In the genomic region with DNA sequence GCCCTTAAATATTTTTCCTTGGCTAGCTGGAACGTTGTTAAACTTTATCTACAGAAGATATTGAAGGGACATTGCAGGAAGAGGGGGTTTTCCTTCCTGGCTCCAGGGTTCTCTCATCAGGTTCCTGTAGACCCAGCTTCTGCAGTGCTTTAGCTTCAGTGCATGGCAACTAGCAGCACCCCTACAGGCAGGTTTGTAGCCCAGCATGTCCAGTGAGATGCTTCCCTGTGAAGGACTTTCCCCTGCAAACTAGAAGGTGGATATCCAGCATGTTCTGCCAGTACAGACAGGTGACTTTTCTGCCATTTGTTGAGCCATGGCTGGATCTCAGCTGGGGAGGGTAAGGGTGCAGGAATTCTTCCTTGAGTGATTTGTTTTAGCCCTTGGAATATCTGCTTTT, we compare ENCODE assay signal across 12 cellular contexts. TPM values are rescaled to one million over a fixed set of nuclear protein-coding genes. Genes with fewer than 3 reads are reported as not detected.
DNase-seq lines count a peak whose midpoint lies in the region; ATAC-seq and TF ChIP-seq lines count a peak whose summit lies in the region.
"Had no signal": no experiment of that assay in that cellular context is flagged by ENCODE, and none has a peak within 500 bp of the region (broad histone marks: within the 10 kb centered on the region; RNA-seq: fewer than 3 reads in every experiment).

No MANE protein-coding gene starts in this region.

- H2AFZ ChIP-seq in GM23248 (no peak overlapping the region), PC-3 (ENCODE audit: low read length) (no peak overlapping the region)

- no TSS peak for BruUV-seq in PC-3 (replicated peaks; lab: Mats Ljungman, UMichigan)

- H3K36me3 ChIP-seq in GM23248 (ENCODE audit: low read depth) (no peaks in the 10 kb centered on the region), PC-3 (ENCODE audit: low read depth, low read length) (no peaks in the 10 kb centered on the region)
- H3K36me3 ChIP-seq: esophagus squamous epithelium had no signal

- no peaks in the 10 kb centered on the region for H3K9me2 ChIP-seq in GM23248 (ENCODE audit: insufficient read depth)
- H3K9me2 ChIP-seq in PC-3 (replicated peaks; ENCODE audit: low read length) = no peaks in the 10 kb centered on the region

- no peaks in the 10 kb centered on the region for H3K79me2 ChIP-seq in GM23248 (ENCODE audit: insufficient read depth)
- 0 out of 2 replicates have a peak, but pooled peaks cover 6% of the 10 kb centered on the region for H3K79me2 ChIP-seq in PC-3 (ENCODE audit: low read length)

- H3K9ac ChIP-seq in GM23248 (no peak overlapping the region), PC-3 (ENCODE audit: low read length) (no peak overlapping the region)

- H3K4me2 ChIP-seq in GM23248 (ENCODE audit: unreplicated experiment) (no peak overlapping the region), PC-3 (ENCODE audit: low read length) (no peak overlapping the region)

- H3K27me3 ChIP-seq in GM23248 (replicated peaks; ENCODE audit: insufficient read depth) = peaks cover 6% of the 10 kb centered on the region; the same call in 1 of the 2 replicates
- no peaks in the 10 kb centered on the region for H3K27me3 ChIP-seq in PC-3 (ENCODE audit: low read length)
- H3K27me3 ChIP-seq: esophagus squamous epithelium had no signal

- CTCF ChIA-PET in PC-3 (lab: Charles Lee) = interaction anchor here (1.0 kb wide), 1 partner anchor 82 kb away, joined by 5 read pairs; a partner anchor contains a TSS

- H4K20me1 ChIP-seq in GM23248 (ENCODE audit: insufficient read depth) (no peaks in the 10 kb centered on the region), PC-3 (ENCODE audit: low read length) (no peaks in the 10 kb centered on the region)

- ATAC-seq in PC-3 (peak; percentile 54; the same call in 1 of the 2 replicates), GM18907 (IDR thresholded peaks at IDR 0.05; ENCODE audit: unreplicated experiment) (no peak)

- no peaks in the 10 kb centered on the region for H3F3A ChIP-seq in GM23248 (ENCODE audit: insufficient read depth)
- no peaks in the 10 kb centered on the region for H3F3A ChIP-seq in PC-3 (ENCODE audit: low read length, unreplicated experiment)

- H3K4me1 ChIP-seq in GM23248 (ENCODE audit: insufficient read depth) = no peaks in the 10 kb centered on the region
- H3K4me1 ChIP-seq in PC-3 (ENCODE audit: insufficient read depth, low read length) = peaks cover 8% of the 10 kb centered on the region; the same call in 1 of the 2 replicates

- 37 to 48% methylated on average over 1 of the region's 1 CpG for WGBS in GM23248 (ENCODE audit: low coverage in 1 of 2, low lambda C conversion rate in 2 of 2, missing lambda C conversion rate in 2 of 2), 2 experiments

- TF ChIP-seq CTCF in PC-3 (conservative IDR thresholded peaks at IDR 0.05; ENCODE audit: low read depth, low read length) (peak; percentile 51), epithelial cell of esophagus (IDR thresholded peaks at IDR 0.05; ENCODE audit: insufficient read depth, low read depth, low read length, missing control alignments) (peak; percentile 34)

- H3K27ac ChIP-seq in GM23248 (no peak overlapping the region), PC-3 (ENCODE audit: low read length) (no peak overlapping the region)
- H3K27ac ChIP-seq: esophagus squamous epithelium had no signal

- no peaks in the 10 kb centered on the region for H3K9me3 ChIP-seq in GM23248 (ENCODE audit: low read depth)
- no peaks in the 10 kb centered on the region for H3K9me3 ChIP-seq in PC-3 (ENCODE audit: low read length)
- H3K9me3 ChIP-seq: esophagus squamous epithelium had no signal

- in situ Hi-C loops in GM23248 (cut with MboI) = no loop called here

- intact Hi-C loops in PC-3 (cut with micrococcal nuclease) = no loop called here

- no peak overlapping the region for H3K4me3 ChIP-seq in GM23248
- no peak overlapping the region for H3K4me3 ChIP-seq in PC-3 (ENCODE audit: low read length)
- no peak overlapping the region for H3K4me3 ChIP-seq in epithelial cell of esophagus (ENCODE audit: low read length)
- H3K4me3 ChIP-seq: esophagus squamous epithelium had no signal

- peak; percentile 61 for DNase-seq in 8988T
- peak; percentile 35 for DNase-seq in GM23248
- peak; percentile 43 for DNase-seq in PC-3
- DNase-seq in epithelial cell of esophagus (ENCODE audit: low read depth) = no peak
- no peak for DNase-seq in activated CD4-positive, alpha-beta T cell treated with anti-CD3 and anti-CD28 coated beads, Interleukin-2, amount 50 U/mL, for 48 hours
- no peak for DNase-seq in germinal center (ENCODE audit: low spot score)
- no peak for DNase-seq in DMS153 treated with DMSO at 0.1 percent for 48 hours (lab: John Stamatoyannopoulos, UW; ENCODE audit: unreplicated experiment)
- DNase-seq: activated naive CD8-positive, alpha-beta T cell treated with anti-CD3 and anti-CD28 coated beads, Interleukin-2, amount 10 ng/mL, durations not matched to agents 7 days and 5 days; esophagus squamous epithelium; NCI-H187 treated with DMSO at 0.1 percent for 48 hours; stimulated activated CD4-positive, alpha-beta T cell treated with anti-CD3 and anti-CD28 coated beads, Interleukin-2, amount 100 ng/mL, for 24 hours had no signal

- POLR2A ChIA-PET in PC-3 (lab: Charles Lee; ENCODE audit: unreplicated experiment) = no interaction called here

RNA-seq across cellular contexts. Expression of a gene that starts 10.4 kb away (rescaled TPM):
- total RNA-seq in GM23248 (2014; rRNA removed; shearing (Covaris generic)) = 0.25 and 1.3 TPM in 2 replicates
- 1.4 and 2.2 TPM in 2 replicates for polyA plus RNA-seq in GM23248 (2016; fragmentation: Nextera tagmentation; extraction: Ambion mirVana)
- total RNA-seq in PC-3 (2014; rRNA removed) = 8.1 and 8.5 TPM in 2 replicates

Comparison
In these comparisons a context has a peak if more than half of its experiments do, and no peak if none do; other contexts are left out.
1. DNase-seq: peak in 8988T (single experiment), GM23248 (single experiment) and PC-3 (single experiment); none in epithelial cell of esophagus (single experiment), activated CD4-positive, alpha-beta T cell treated with anti-CD3 and anti-CD28 coated beads, Interleukin-2, amount 50 U/mL, for 48 hours (0 of 2), germinal center (single experiment) and DMS153 treated with DMSO at 0.1 percent for 48 hours (single experiment).